Comparison of ENCODE assay signal across 1 cellular context in the genomic region with DNA sequence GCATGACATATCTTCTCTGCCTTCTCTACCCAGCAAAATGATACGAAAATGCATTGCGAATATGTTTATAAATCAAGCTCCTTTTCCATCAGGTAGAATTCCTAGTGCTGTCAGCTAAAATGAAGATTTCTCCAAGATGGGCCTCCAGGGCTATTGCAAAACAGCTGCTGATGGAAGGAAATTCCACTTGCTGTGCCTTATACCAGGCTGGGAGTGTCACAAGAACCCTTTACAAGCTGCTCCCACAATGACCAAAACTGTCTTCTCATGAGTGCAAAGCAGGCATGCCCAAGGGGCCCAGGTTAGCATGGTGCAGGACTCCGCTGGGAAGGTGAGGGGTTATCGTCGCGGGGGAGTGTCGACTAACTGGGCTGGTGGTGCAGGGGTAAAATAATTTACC.
TF ChIP-seq lines count a peak whose summit lies in the region.

No MANE protein-coding gene starts in this region.

TF ChIP-seq in IMR-90, 13 proteins besides CTCF, POLR2A, EP300 and RAD21:
- peak; percentile 26; the same call in 1 of the 2 replicates for TF ChIP-seq CEBPB (IDR thresholded peaks at IDR 0.05; ENCODE audit: low read depth, low read length)
- TF ChIP-seq FOS (IDR thresholded peaks at IDR 0.05; ENCODE audit: low read depth, low read length) = no peak
